17 cellular contexts compared by ENCODE assay signal in the genomic region with DNA sequence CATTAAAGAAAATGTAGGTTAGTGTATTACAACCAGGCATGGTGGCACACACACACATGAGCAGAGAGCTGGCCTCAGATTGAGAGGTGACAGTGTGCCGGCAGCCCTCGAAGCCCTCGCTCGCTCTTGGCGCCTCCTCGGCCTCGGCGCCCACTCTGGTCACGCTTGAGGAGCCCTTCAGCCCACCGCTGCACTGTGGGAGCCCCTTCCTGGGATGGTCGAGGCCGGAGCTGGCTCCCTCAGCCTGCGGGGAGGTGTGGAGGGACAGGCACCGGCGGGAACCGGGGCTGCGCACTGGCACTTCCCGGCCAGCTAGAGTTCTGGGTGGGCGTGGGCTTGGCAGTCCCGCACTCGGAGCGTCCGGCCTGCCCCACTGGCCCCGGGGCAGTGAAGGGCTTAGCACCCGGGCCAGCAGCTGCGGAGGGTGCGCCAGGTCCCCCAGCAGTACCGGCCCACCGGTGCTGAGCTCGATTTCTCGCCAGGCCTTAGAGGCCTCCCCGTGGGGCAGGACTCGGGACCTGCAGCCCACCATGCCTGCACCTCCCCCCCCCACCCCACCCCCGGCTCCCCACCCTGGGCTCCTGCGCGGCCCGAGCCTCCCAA.
DNase-seq lines count a peak whose midpoint lies in the region.
"Had no signal": no experiment of that assay in that cellular context is flagged by ENCODE, and none has a peak within 500 bp of the region (broad histone marks: within the 10 kb centered on the region; RNA-seq: fewer than 3 reads in every experiment).

No MANE protein-coding gene starts in this region.

- no peak overlapping the region for H2AFZ ChIP-seq in neuronal stem cell (ENCODE audit: low read length)
- H2AFZ ChIP-seq: GM23248 had no signal

- H3K14ac ChIP-seq in neuronal stem cell (ENCODE audit: low read length), result no peak overlapping the region

- no peak overlapping the region for H2BK120ac ChIP-seq in neuronal stem cell (ENCODE audit: low read depth, low read length)

- WGBS in neuronal stem cell (ENCODE audit: extremely low coverage in 2 of 2, insufficient read length in 2 of 2, insufficient replicate concordance in 1 of 2), 2 donors, result no CpG with 5 or more reads among the region's 37 CpGs

- H3K4me1 ChIP-seq in neuronal stem cell (ENCODE audit: control insufficient read depth in 2 of 2, insufficient read depth in 1 of 2, low read depth in 1 of 2, low read length in 2 of 2), result no peaks in the 10 kb centered on the region
- H3K4me1 ChIP-seq: BLaER1, Caco-2 had no signal

- no peaks in the 10 kb centered on the region for H3K36me3 ChIP-seq in neuronal stem cell (replicated peaks in 1 of 2; ENCODE audit: control insufficient read depth in 2 of 2, insufficient read depth in 2 of 2, low read length in 2 of 2)
- H3K36me3 ChIP-seq: BLaER1 had no signal

- H3K9me3 ChIP-seq in neuronal stem cell (replicated peaks in 1 of 2; ENCODE audit: control insufficient read depth in 2 of 2, insufficient read depth in 1 of 2, low read depth in 1 of 2, low read length in 2 of 2), result no peaks in the 10 kb centered on the region

- H4K91ac ChIP-seq in neuronal stem cell (ENCODE audit: low read depth, low read length, poor library complexity), result no peak overlapping the region

- H2BK15ac ChIP-seq in neuronal stem cell (ENCODE audit: low read length), result no peak overlapping the region

- H3K27ac ChIP-seq in neuronal stem cell (replicated peaks; ENCODE audit: low read length), result no peak overlapping the region
- H3K27ac ChIP-seq: 22Rv1, BLaER1, C4-2B, GM23248 had no signal

- H3K27me3 ChIP-seq in neuronal stem cell (ENCODE audit: control insufficient read depth in 3 of 3, insufficient read depth in 3 of 3, low read depth in 1 of 3, low read length in 3 of 3), result peaks cover 0 to 4% (median 0%) of the 10 kb centered on the region in 3 experiments
- H3K27me3 ChIP-seq: BLaER1 had no signal

- no peak overlapping the region for H2BK5ac ChIP-seq in neuronal stem cell (ENCODE audit: low read length)

- H3K4me2 ChIP-seq in neuronal stem cell (ENCODE audit: insufficient read depth, low read length, poor library complexity, severe bottlenecking), result no peak overlapping the region
- H3K4me2 ChIP-seq: BLaER1 had no signal

- no peak overlapping the region for H4K8ac ChIP-seq in neuronal stem cell (ENCODE audit: low read depth, low read length)

- H3K23ac ChIP-seq in neuronal stem cell (ENCODE audit: low read depth, low read length, poor library complexity), result no peak overlapping the region

- DNase-seq in activated gamma-delta T cell (lab: John Stamatoyannopoulos, UW), result peak; percentile 7
- no peak for DNase-seq in activated gamma-delta T cell treated with Interleukin-2 at 50 U/mL for 16 hours
- DNase-seq in ecto neural progenitor cell (ENCODE audit: low spot score), result peak; percentile 36
- DNase-seq in neuronal stem cell (ENCODE audit: low spot score), result no peak
- DNase-seq in activated CD4-positive, alpha-beta T cell treated with anti-CD3 and anti-CD28 coated beads for 1 hour, result no peak
- DNase-seq in GF-D8 (lab: John Stamatoyannopoulos, UW), result no peak
- DNase-seq: Caco-2; CD4-positive, CD25-positive, alpha-beta regulatory T cell; CD8-positive, alpha-beta T cell; DMS153; DND-41; GM23248; H9 had no signal

- peak overlapping the region in 1 of 2 donors; percentile 41 for H3K4me3 ChIP-seq in neuronal stem cell (ENCODE audit: low read length in 2 of 2)
- H3K4me3 ChIP-seq: BLaER1, GM12878, GM23248 had no signal

- no peak overlapping the region for H3K9ac ChIP-seq in neuronal stem cell (ENCODE audit: low read depth, low read length, poor library complexity)
- H3K9ac ChIP-seq: BLaER1, GM23248 had no signal

- H3K4ac ChIP-seq in neuronal stem cell (ENCODE audit: low read length), result no peak overlapping the region

- H2AK5ac ChIP-seq in neuronal stem cell (ENCODE audit: low read depth, low read length), result peak overlapping the region; percentile 54

- no peak overlapping the region for H3K18ac ChIP-seq in neuronal stem cell (ENCODE audit: low read length)

- no peak overlapping the region for H2BK12ac ChIP-seq in neuronal stem cell (ENCODE audit: low read length)

- H3K79me1 ChIP-seq in neuronal stem cell (ENCODE audit: low read depth, low read length), result no peaks in the 10 kb centered on the region

Comparison
In these comparisons a context has a peak if more than half of its experiments do, and no peak if none do; other contexts are left out.
1. DNase-seq: peak in activated gamma-delta T cell (single experiment) and ecto neural progenitor cell (single experiment); none in activated gamma-delta T cell treated with Interleukin-2 at 50 U/mL for 16 hours (single experiment), neuronal stem cell (single experiment), activated CD4-positive, alpha-beta T cell treated with anti-CD3 and anti-CD28 coated beads for 1 hour (single experiment) and GF-D8 (single experiment).